25 cellular contexts compared by ENCODE assay signal in genomic region chr1:9307303-9307702, GRCh38.
"Had no signal": no experiment of that assay in that cellular context is flagged by ENCODE, and none has a peak within 500 bp of the region (broad histone marks: within the 10 kb centered on the region; RNA-seq: fewer than 3 reads in every experiment).

No MANE protein-coding gene starts in this region.

- FAIRE-seq: keratinocyte had no signal

- H3K9me3 Mint-ChIP-seq: naive thymus-derived CD8-positive, alpha-beta T cell; nephron; neural crest cell; stimulated activated naive CD8-positive, alpha-beta T cell treated with anti-CD3 and anti-CD28 coated beads, Interleukin-15, Interleukin-2, amounts not matched to agents 100 ng/mL and 50 ng/mL, for 24 hours had no signal

- DNase-seq: hippocampal formation; kidney glomerular epithelial cell; left cardiac atrium; left lung; lower lobe of right lung; mammary epithelial cell; mesenchymal stem cell; naive thymus-derived CD8-positive, alpha-beta T cell; occipital lobe; ovary; right lobe of liver; stimulated activated CD4-positive, alpha-beta T cell treated with anti-CD3 and anti-CD28 coated beads, Interleukin-12 subunit alpha, Interleukin-12 subunit beta, amount 100 ng/mL, for 4 hours; stimulated activated CD4-positive, alpha-beta T cell treated with anti-CD3 and anti-CD28 coated beads, Interleukin-15, amount 100 ng/mL, for 24 hours; stimulated activated CD4-positive, alpha-beta T cell treated with anti-CD3 and anti-CD28 coated beads, Interleukin-2, amount 100 ng/mL, for 24 hours; stimulated activated CD4-positive, alpha-beta T cell treated with anti-CD3 and anti-CD28 coated beads, Interleukin-4, amount 100 ng/mL, for 1 hour; stimulated activated naive CD4-positive, alpha-beta T cell; upper lobe of left lung had no signal

- H3K27ac ChIP-seq: left lung, lower lobe of right lung, neutrophil, ovary, right atrium auricular region, right lobe of liver, tibial nerve, upper lobe of left lung had no signal

- ATAC-seq: left cardiac atrium; left lung; lower lobe of right lung; naive thymus-derived CD8-positive, alpha-beta T cell; right lobe of liver had no signal

- H3K4me1 ChIP-seq: right lobe of liver had no signal

- H3K9me3 ChIP-seq: left lung, lower lobe of right lung, neutrophil, ovary, right atrium auricular region, right lobe of liver, tibial nerve, upper lobe of left lung had no signal

- H3K27ac Mint-ChIP-seq: progenitor cell of endocrine pancreas; stimulated activated naive CD8-positive, alpha-beta T cell treated with anti-CD3 and anti-CD28 coated beads, Interleukin-15, Interleukin-2, amounts not matched to agents 100 ng/mL and 50 ng/mL, for 24 hours had no signal

- H3K27me3 Mint-ChIP-seq: progenitor cell of endocrine pancreas; stimulated activated naive CD8-positive, alpha-beta T cell treated with anti-CD3 and anti-CD28 coated beads, Interleukin-15, Interleukin-2, amounts not matched to agents 100 ng/mL and 50 ng/mL, for 24 hours had no signal

- H3K4me3 Mint-ChIP-seq: naive thymus-derived CD8-positive, alpha-beta T cell; nephron; neural crest cell; stimulated activated naive CD8-positive, alpha-beta T cell treated with anti-CD3 and anti-CD28 coated beads, Interleukin-15, Interleukin-2, amounts not matched to agents 100 ng/mL and 50 ng/mL, for 24 hours had no signal

- H3K27me3 ChIP-seq: left lung, ovary, right atrium auricular region, right lobe of liver, tibial nerve, upper lobe of left lung had no signal

- H3K36me3 ChIP-seq: left lung, lower lobe of right lung, neutrophil, ovary, right atrium auricular region, right lobe of liver, tibial nerve, upper lobe of left lung had no signal

- H3K36me3 Mint-ChIP-seq: naive thymus-derived CD8-positive, alpha-beta T cell had no signal

- H3K4me3 ChIP-seq: left lung, lower lobe of right lung, ovary, right atrium auricular region, right lobe of liver, tibial nerve, upper lobe of left lung had no signal
